In genomic region chr17:3802461-3803307, GRCh38 we compare ENCODE assay signal across 1 cellular context.
TF ChIP-seq lines count a peak whose summit lies in the region.

No MANE protein-coding gene starts in this region.

TF ChIP-seq in HepG2, 621 proteins besides CTCF, POLR2A, EP300 and RAD21 (continued from another document and continues in another):
- TF ChIP-seq, protein P1, sequence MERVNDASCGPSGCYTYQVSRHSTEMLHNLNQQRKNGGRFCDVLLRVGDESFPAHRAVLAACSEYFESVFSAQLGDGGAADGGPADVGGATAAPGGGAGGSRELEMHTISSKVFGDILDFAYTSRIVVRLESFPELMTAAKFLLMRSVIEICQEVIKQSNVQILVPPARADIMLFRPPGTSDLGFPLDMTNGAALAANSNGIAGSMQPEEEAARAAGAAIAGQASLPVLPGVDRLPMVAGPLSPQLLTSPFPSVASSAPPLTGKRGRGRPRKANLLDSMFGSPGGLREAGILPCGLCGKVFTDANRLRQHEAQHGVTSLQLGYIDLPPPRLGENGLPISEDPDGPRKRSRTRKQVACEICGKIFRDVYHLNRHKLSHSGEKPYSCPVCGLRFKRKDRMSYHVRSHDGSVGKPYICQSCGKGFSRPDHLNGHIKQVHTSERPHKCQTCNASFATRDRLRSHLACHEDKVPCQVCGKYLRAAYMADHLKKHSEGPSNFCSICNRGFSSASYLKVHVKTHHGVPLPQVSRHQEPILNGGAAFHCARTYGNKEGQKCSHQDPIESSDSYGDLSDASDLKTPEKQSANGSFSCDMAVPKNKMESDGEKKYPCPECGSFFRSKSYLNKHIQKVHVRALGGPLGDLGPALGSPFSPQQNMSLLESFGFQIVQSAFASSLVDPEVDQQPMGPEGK (CRISPR knock-in tag; IDR thresholded peaks at IDR 0.05): peak; percentile 89
- TF ChIP-seq ELF3 (CRISPR knock-in tag; IDR thresholded peaks at IDR 0.05): peak; percentile 95
- no peak for TF ChIP-seq GTF3A (CRISPR knock-in tag; conservative IDR thresholded peaks at IDR 0.05)
- TF ChIP-seq, protein P2, sequence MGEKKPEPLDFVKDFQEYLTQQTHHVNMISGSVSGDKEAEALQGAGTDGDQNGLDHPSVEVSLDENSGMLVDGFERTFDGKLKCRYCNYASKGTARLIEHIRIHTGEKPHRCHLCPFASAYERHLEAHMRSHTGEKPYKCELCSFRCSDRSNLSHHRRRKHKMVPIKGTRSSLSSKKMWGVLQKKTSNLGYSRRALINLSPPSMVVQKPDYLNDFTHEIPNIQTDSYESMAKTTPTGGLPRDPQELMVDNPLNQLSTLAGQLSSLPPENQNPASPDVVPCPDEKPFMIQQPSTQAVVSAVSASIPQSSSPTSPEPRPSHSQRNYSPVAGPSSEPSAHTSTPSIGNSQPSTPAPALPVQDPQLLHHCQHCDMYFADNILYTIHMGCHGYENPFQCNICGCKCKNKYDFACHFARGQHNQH (CRISPR knock-in tag; IDR thresholded peaks at IDR 0.05): peak; percentile 98
- TF ChIP-seq FOXO4 (CRISPR knock-in tag; conservative IDR thresholded peaks at IDR 0.05): no peak
- TF ChIP-seq FLYWCH1 (CRISPR knock-in tag; IDR thresholded peaks at IDR 0.05): no peak
- TF ChIP-seq ZMYM3 (CRISPR knock-in tag; IDR thresholded peaks at IDR 0.05): peak; percentile 81
- no peak for TF ChIP-seq RARG (CRISPR knock-in tag; IDR thresholded peaks at IDR 0.05; ENCODE audit: low read depth)
- TF ChIP-seq ZNF317 (CRISPR knock-in tag; IDR thresholded peaks at IDR 0.05): no peak
- no peak for TF ChIP-seq PAX8 (CRISPR knock-in tag; IDR thresholded peaks at IDR 0.05; ENCODE audit: borderline replicate concordance)
- TF ChIP-seq, protein P3, sequence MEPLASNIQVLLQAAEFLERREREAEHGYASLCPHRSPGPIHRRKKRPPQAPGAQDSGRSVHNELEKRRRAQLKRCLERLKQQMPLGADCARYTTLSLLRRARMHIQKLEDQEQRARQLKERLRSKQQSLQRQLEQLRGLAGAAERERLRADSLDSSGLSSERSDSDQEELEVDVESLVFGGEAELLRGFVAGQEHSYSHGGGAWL (CRISPR knock-in tag; IDR thresholded peaks at IDR 0.05): 0 out of 2 replicates have a peak, but pooled peaks have one; percentile 42
- TF ChIP-seq MXD1 (CRISPR knock-in tag; IDR thresholded peaks at IDR 0.05): no peak; the same call in 1 of the 2 replicates
- no peak for TF ChIP-seq ZNF572 (CRISPR knock-in tag; IDR thresholded peaks at IDR 0.05)
- TF ChIP-seq ZNF792 (CRISPR knock-in tag; IDR thresholded peaks at IDR 0.05): peak; percentile 87
- TF ChIP-seq SNAPC2 (CRISPR knock-in tag; IDR thresholded peaks at IDR 0.05): peak; percentile 67; the same call in 1 of the 2 replicates
- TF ChIP-seq HOXA7 (CRISPR knock-in tag; IDR thresholded peaks at IDR 0.05): no peak
- TF ChIP-seq ZNF607 (CRISPR knock-in tag; IDR thresholded peaks at IDR 0.05; ENCODE audit: borderline replicate concordance): peak; percentile 77; the same call in 1 of the 2 replicates
- TF ChIP-seq EHMT2 (IDR thresholded peaks at IDR 0.05; ENCODE audit: borderline replicate concordance, low read depth, low read length): no peak
- no peak for TF ChIP-seq HNRNPLL (IDR thresholded peaks at IDR 0.05; ENCODE audit: low read depth, low read length, poor library complexity, severe bottlenecking)
- TF ChIP-seq CENPT (CRISPR knock-in tag; IDR thresholded peaks at IDR 0.05; ENCODE audit: low read depth): no peak
- peak; percentile 59; the same call in 1 of the 2 replicates for TF ChIP-seq ZNF460 (CRISPR knock-in tag; IDR thresholded peaks at IDR 0.05; ENCODE audit: borderline replicate concordance)
- TF ChIP-seq ZSCAN20 (CRISPR knock-in tag; IDR thresholded peaks at IDR 0.05; ENCODE audit: borderline replicate concordance): 0 out of 2 replicates have a peak, but pooled peaks have one; percentile 62
- peak; percentile 97 for TF ChIP-seq SMAD3 (CRISPR knock-in tag; IDR thresholded peaks at IDR 0.05)
- TF ChIP-seq RELA (CRISPR knock-in tag; IDR thresholded peaks at IDR 0.05): peak; percentile 64; the same call in 1 of the 2 replicates
- peak; percentile 62; the same call in 1 of the 2 replicates for TF ChIP-seq PHF8 (CRISPR knock-in tag; IDR thresholded peaks at IDR 0.05)
- peak; percentile 71 for TF ChIP-seq ZNF644 (CRISPR knock-in tag; IDR thresholded peaks at IDR 0.05; ENCODE audit: low read depth)
- no peak for TF ChIP-seq RAD51 (IDR thresholded peaks at IDR 0.05; ENCODE audit: borderline replicate concordance)
- TF ChIP-seq SUZ12 (IDR thresholded peaks at IDR 0.05; ENCODE audit: low read depth, low read length): no peak
- no peak for TF ChIP-seq SOX6 (IDR thresholded peaks at IDR 0.05)
- TF ChIP-seq SOX6 (CRISPR knock-in tag; IDR thresholded peaks at IDR 0.05): peak; percentile 94
- TF ChIP-seq ATM (IDR thresholded peaks at IDR 0.05; ENCODE audit: borderline replicate concordance): no peak; the same call in 1 of the 2 replicates
- no peak for TF ChIP-seq ZKSCAN5 (CRISPR knock-in tag; IDR thresholded peaks at IDR 0.05)
- no peak for TF ChIP-seq SETDB1 (CRISPR knock-in tag; IDR thresholded peaks at IDR 0.05; ENCODE audit: borderline replicate concordance)
- TF ChIP-seq MIER3 (CRISPR knock-in tag; IDR thresholded peaks at IDR 0.05; ENCODE audit: borderline replicate concordance): peak; percentile 100
- no peak; the same call in 1 of the 2 replicates for TF ChIP-seq FOSL1 (CRISPR knock-in tag; IDR thresholded peaks at IDR 0.05; ENCODE audit: borderline replicate concordance)
- TF ChIP-seq ZNF569 (CRISPR knock-in tag; IDR thresholded peaks at IDR 0.05; ENCODE audit: borderline replicate concordance): no peak
- no peak for TF ChIP-seq NFE2L1 (CRISPR knock-in tag; IDR thresholded peaks at IDR 0.05; ENCODE audit: borderline replicate concordance)
- TF ChIP-seq ZNF124 (CRISPR knock-in tag; IDR thresholded peaks at IDR 0.05): peak; percentile 84; the same call in 1 of the 2 replicates
- no peak for TF ChIP-seq ZNF446 (CRISPR knock-in tag; IDR thresholded peaks at IDR 0.05)
- TF ChIP-seq TMF1 (CRISPR knock-in tag; IDR thresholded peaks at IDR 0.05; ENCODE audit: low read depth): 0 out of 2 replicates have a peak, but pooled peaks have one; percentile 74
- peak; percentile 85; the same call in 1 of the 2 replicates for TF ChIP-seq HMG20B (CRISPR knock-in tag; conservative IDR thresholded peaks at IDR 0.05)
- no peak for TF ChIP-seq ZNF790 (CRISPR knock-in tag; IDR thresholded peaks at IDR 0.05; ENCODE audit: borderline replicate concordance)
- TF ChIP-seq SATB2 (CRISPR knock-in tag; IDR thresholded peaks at IDR 0.05): 0 out of 2 replicates have a peak, but pooled peaks have one; percentile 47
- no peak for TF ChIP-seq ZXDC (CRISPR knock-in tag; IDR thresholded peaks at IDR 0.05)
- no peak for TF ChIP-seq DMTF1 (CRISPR knock-in tag; IDR thresholded peaks at IDR 0.05)
- no peak; the same call in 1 of the 2 replicates for TF ChIP-seq ONECUT2 (CRISPR knock-in tag; IDR thresholded peaks at IDR 0.05)
- TF ChIP-seq, protein P4, sequence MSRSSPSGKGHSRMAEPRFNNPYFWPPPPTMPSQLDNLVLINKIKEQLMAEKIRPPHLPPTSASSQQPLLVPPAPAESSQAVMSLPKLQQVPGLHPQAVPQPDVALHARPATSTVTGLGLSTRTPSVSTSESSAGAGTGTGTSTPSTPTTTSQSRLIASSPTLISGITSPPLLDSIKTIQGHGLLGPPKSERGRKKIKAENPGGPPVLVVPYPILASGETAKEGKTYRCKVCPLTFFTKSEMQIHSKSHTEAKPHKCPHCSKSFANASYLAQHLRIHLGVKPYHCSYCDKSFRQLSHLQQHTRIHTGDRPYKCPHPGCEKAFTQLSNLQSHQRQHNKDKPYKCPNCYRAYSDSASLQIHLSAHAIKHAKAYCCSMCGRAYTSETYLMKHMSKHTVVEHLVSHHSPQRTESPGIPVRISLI (CRISPR knock-in tag; IDR thresholded peaks at IDR 0.05; ENCODE audit: borderline replicate concordance): peak; percentile 57; the same call in 1 of the 2 replicates
- peak; percentile 27; the same call in 1 of the 2 replicates for TF ChIP-seq ZNF337 (CRISPR knock-in tag; IDR thresholded peaks at IDR 0.05; ENCODE audit: borderline replicate concordance, low read depth)
- peak; percentile 91 for TF ChIP-seq ZFY (CRISPR knock-in tag; IDR thresholded peaks at IDR 0.05)
- no peak for TF ChIP-seq ZKSCAN1 (IDR thresholded peaks at IDR 0.05; ENCODE audit: low read length)
- peak; percentile 76; the same call in 1 of the 2 replicates for TF ChIP-seq YEATS2 (CRISPR knock-in tag; IDR thresholded peaks at IDR 0.05; ENCODE audit: borderline replicate concordance)
- TF ChIP-seq ZFP41 (CRISPR knock-in tag; IDR thresholded peaks at IDR 0.05; ENCODE audit: borderline replicate concordance): no peak
- peak; percentile 34; the same call in 1 of the 2 replicates for TF ChIP-seq REL (CRISPR knock-in tag; conservative IDR thresholded peaks at IDR 0.05)
- TF ChIP-seq ZNF260 (CRISPR knock-in tag; IDR thresholded peaks at IDR 0.05; ENCODE audit: borderline replicate concordance, low read depth): no peak
- TF ChIP-seq REST (IDR thresholded peaks at IDR 0.05; ENCODE audit: borderline replicate concordance in 1 of 2, low read depth in 1 of 2, low read length in 2 of 2): peak in 1 of 2 experiments; percentile 34; a peak in 2 of 4 replicates
- TF ChIP-seq FOXK2 (IDR thresholded peaks at IDR 0.05): peak; percentile 57; the same call in 1 of the 2 replicates
- TF ChIP-seq KLF15 (CRISPR knock-in tag; IDR thresholded peaks at IDR 0.05; ENCODE audit: borderline replicate concordance): no peak
